ENCODE assay signal across 17 cellular contexts in genomic region chr5:131515348-131515747, GRCh38.
DNase-seq lines count a peak whose midpoint lies in the region; ATAC-seq and TF ChIP-seq lines count a peak whose summit lies in the region.
"Had no signal": no experiment of that assay in that cellular context is flagged by ENCODE, and none has a peak within 500 bp of the region (broad histone marks: within the 10 kb centered on the region; RNA-seq: fewer than 3 reads in every experiment).

No MANE protein-coding gene starts in this region.

- H3K36me3 ChIP-seq in ACC112 (ENCODE audit: insufficient read depth, low read length) (no peaks in the 10 kb centered on the region), DND-41 (ENCODE audit: insufficient read depth, low read length) (peaks cover 26% of the 10 kb centered on the region; the same call in 1 of the 2 replicates)

- POLR2A ChIA-PET in activated B cell treated with CpG ODN at 0.5 μM for 24 hours (lab: Charles Lee): interaction anchor here (1.0 kb wide), 1 partner anchor 9 kb away, joined by 6 read pairs; no protein-coding TSS in a partner anchor

- H3K9ac ChIP-seq in DND-41 (ENCODE audit: low read depth, low read length): no peak overlapping the region

- CTCF ChIA-PET in activated B cell treated with CpG ODN at 0.5 μM for 24 hours (lab: Charles Lee): interaction anchor here (0.7 to 1.1 kb wide), 3 partner anchors 74 to 492 kb away, joined by 3 read pairs; no protein-coding TSS in a partner anchor

- H3K4me1 ChIP-seq in ACC112 (ENCODE audit: control insufficient read depth, insufficient read depth, low read length, unreplicated experiment) (peaks cover 12% of the 10 kb centered on the region), DND-41 (ENCODE audit: insufficient read depth, low read length) (peaks cover 38% of the 10 kb centered on the region)

- DNase-seq in DND-41 (no peak), activated B cell treated with CpG ODN at 0.5 μM for 24 hours (no peak), immature natural killer cell (no peak), NCI-H2171 (lab: John Stamatoyannopoulos, UW) (no peak), H4 (ENCODE audit: low spot score) (no peak), NCI-H1436 (lab: John Stamatoyannopoulos, UW) (no peak)
- DNase-seq: aorta; dorsolateral prefrontal cortex; foreskin melanocyte; mucosa of descending colon; NCI-H1436 treated with DMSO at 0.1 percent for 48 hours; NCI-H526; stimulated activated CD4-positive, alpha-beta T cell treated with anti-CD3 and anti-CD28 coated beads, Interleukin-4, amount 100 ng/mL, for 4 hours; T-helper 9 cell had no signal

- no peaks in the 10 kb centered on the region for H3K9me3 Mint-ChIP-seq in activated B cell treated with CpG ODN at 0.5 μM for 24 hours
- H3K9me3 Mint-ChIP-seq in immature natural killer cell: no peaks in the 10 kb centered on the region

- intact Hi-C loops in activated B cell treated with CpG ODN at 0.5 μM for 24 hours (cut with micrococcal nuclease): loop anchor here (2.0 kb wide), 1 partner anchor 15 kb away; no protein-coding TSS in a partner anchor

- H3K4me2 ChIP-seq in DND-41 (ENCODE audit: insufficient read depth, low read length): peak overlapping the region; percentile 60

- no peak overlapping the region for H2AFZ ChIP-seq in ACC112 (ENCODE audit: low read length, unreplicated experiment)
- H2AFZ ChIP-seq in DND-41 (ENCODE audit: low read depth, low read length): no peak overlapping the region

- H3K4me3 ChIP-seq in ACC112 (ENCODE audit: low read depth, low read length) (peak overlapping the region; percentile 31; the same call in 1 of the 2 replicates), DND-41 (ENCODE audit: low read depth in 1 of 2, low read length in 2 of 2) (no peak overlapping the region)
- H3K4me3 ChIP-seq: mucosa of descending colon had no signal

- TF ChIP-seq CTCF in DND-41 (IDR thresholded peaks at IDR 0.05; ENCODE audit: borderline replicate concordance, extremely low read depth, low read length, poor library complexity, severe bottlenecking): no peak
- no peak for TF ChIP-seq CTCF in activated B cell treated with CpG ODN at 0.5 μM for 24 hours (IDR thresholded peaks at IDR 0.05)

- H3K4me3 Mint-ChIP-seq in activated B cell treated with CpG ODN at 0.5 μM for 24 hours: no peak overlapping the region
- peak overlapping the region; percentile 80 to 95 (median 88) for H3K4me3 Mint-ChIP-seq in immature natural killer cell

- no peak overlapping the region for H3K27ac ChIP-seq in ACC112 (ENCODE audit: low read depth, low read length)
- H3K27ac ChIP-seq in DND-41 (ENCODE audit: low read length): peak overlapping the region; percentile 66

- H3K79me2 ChIP-seq in ACC112 (ENCODE audit: control insufficient read depth, insufficient read depth, low read length, unreplicated experiment): no peaks in the 10 kb centered on the region
- no peaks in the 10 kb centered on the region for H3K79me2 ChIP-seq in DND-41 (ENCODE audit: insufficient read depth, low read length)

- no peaks in the 10 kb centered on the region for H3K27me3 Mint-ChIP-seq in activated B cell treated with CpG ODN at 0.5 μM for 24 hours
- peaks cover 0 to 2% (median 2%) of the 10 kb centered on the region in 3 donors for H3K27me3 Mint-ChIP-seq in immature natural killer cell (ENCODE audit: low read depth in 3 of 3)

- ATAC-seq in DND-41 (ENCODE audit: insufficient read depth, low read depth): no peak
- ATAC-seq in activated B cell treated with CpG ODN at 0.5 μM for 24 hours (ENCODE audit: low read depth): no peak
- no peak for ATAC-seq in GM19035 (IDR thresholded peaks at IDR 0.05; ENCODE audit: unreplicated experiment)
- ATAC-seq: HepG2 had no signal

- no peaks in the 10 kb centered on the region for H4K20me1 ChIP-seq in DND-41 (ENCODE audit: insufficient read depth, low read length)

- peaks cover 41% of the 10 kb centered on the region for H3K36me3 Mint-ChIP-seq in activated B cell treated with CpG ODN at 0.5 μM for 24 hours (ENCODE audit: low read depth)
- peaks cover 3 to 20% (median 11%) of the 10 kb centered on the region in 3 donors for H3K36me3 Mint-ChIP-seq in immature natural killer cell

- no peaks in the 10 kb centered on the region for H3K9me3 ChIP-seq in DND-41 (ENCODE audit: insufficient read depth, low read length, severe bottlenecking)
- H3K9me3 ChIP-seq: mucosa of descending colon had no signal

- peak overlapping the region; percentile 30 for H3K27ac Mint-ChIP-seq in activated B cell treated with CpG ODN at 0.5 μM for 24 hours
- H3K27ac Mint-ChIP-seq in immature natural killer cell: peak overlapping the region; percentile 93 to 100 (median 96)

- no peaks in the 10 kb centered on the region for H3K27me3 ChIP-seq in ACC112 (ENCODE audit: insufficient read depth, low read length)
- H3K27me3 ChIP-seq in DND-41 (ENCODE audit: insufficient read depth, low read length, poor library complexity): no peaks in the 10 kb centered on the region
- H3K27me3 ChIP-seq: dorsolateral prefrontal cortex had no signal

- H3K4me1 Mint-ChIP-seq in activated B cell treated with CpG ODN at 0.5 μM for 24 hours (peaks cover 23% of the 10 kb centered on the region), immature natural killer cell (peaks cover 49 to 65% of the 10 kb centered on the region in 2 donors)
